In the genomic region with DNA sequence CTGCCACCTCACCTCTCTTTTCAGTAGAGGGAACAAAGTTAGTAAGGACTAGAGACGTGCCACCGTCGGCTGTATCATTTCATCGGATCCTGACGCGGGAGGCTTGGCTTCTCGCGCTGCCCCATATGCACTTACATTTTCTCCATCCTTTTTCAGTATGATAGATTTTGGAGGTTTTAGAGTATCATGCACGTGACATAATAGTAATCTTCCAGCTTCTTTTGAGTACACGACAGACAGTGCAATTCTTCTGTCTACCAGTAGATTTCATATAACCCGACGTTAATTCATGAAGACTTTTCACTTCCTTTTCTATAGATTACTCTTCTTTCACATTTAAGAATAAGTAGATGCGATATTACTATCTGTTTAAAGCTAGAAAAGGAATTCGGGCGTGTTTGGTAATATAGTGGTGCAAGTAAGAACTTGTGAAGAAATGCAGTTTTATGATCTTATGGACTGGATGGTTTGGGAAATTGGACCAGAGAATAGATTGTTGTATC, we compare ENCODE assay signal across 8 cellular contexts. TPM values are rescaled to one million over a fixed set of nuclear protein-coding genes. Genes with fewer than 3 reads are reported as not detected.
DNase-seq lines count a peak whose midpoint lies in the region; ATAC-seq and TF ChIP-seq lines count a peak whose summit lies in the region.

No MANE protein-coding gene starts in this region.

- no peak for TF ChIP-seq POLR2A in transverse colon (IDR thresholded peaks at IDR 0.05)

- CTCF ChIA-PET in AG04450 (lab: Charles Lee) = interaction anchor here (0.9 kb wide), 1 partner anchor 166 kb away, joined by 3 read pairs; no protein-coding TSS in a partner anchor

- H3K9me3 Mint-ChIP-seq in activated naive CD8-positive, alpha-beta T cell treated with anti-CD3 and anti-CD28 coated beads, Interleukin-2, amount 50 U/mL, for 24 hours = peaks cover 5% of the 10 kb centered on the region

- peaks cover 5% of the 10 kb centered on the region; the same call in 1 of the 2 replicates for H3K9me3 ChIP-seq in AG04450 (ENCODE audit: control insufficient read depth, insufficient read depth, low read length)
- H3K9me3 ChIP-seq in transverse colon = no peaks in the 10 kb centered on the region

- H3K27me3 Mint-ChIP-seq in activated naive CD8-positive, alpha-beta T cell treated with anti-CD3 and anti-CD28 coated beads, Interleukin-2, amount 50 U/mL, for 24 hours = peaks cover 47% of the 10 kb centered on the region

- POLR2A ChIA-PET in AG04450 (lab: Yijun Ruan, JAX) = no interaction called here

- TF ChIP-seq CTCF in AG04450 (IDR thresholded peaks at IDR 0.05; ENCODE audit: low read depth, low read length) = no peak
- TF ChIP-seq CTCF in HFF-Myc (IDR thresholded peaks at IDR 0.05; ENCODE audit: low read depth, low read length, missing control alignments) = no peak
- peak in 1 of 5 experiments; percentile 39 for TF ChIP-seq CTCF in transverse colon (IDR thresholded peaks at IDR 0.05)

- no peaks in the 10 kb centered on the region for H3K36me3 ChIP-seq in transverse colon

- H3K36me3 Mint-ChIP-seq in activated naive CD8-positive, alpha-beta T cell treated with anti-CD3 and anti-CD28 coated beads, Interleukin-2, amount 50 U/mL, for 24 hours (ENCODE audit: low read depth) = peaks cover 4% of the 10 kb centered on the region

- peaks cover 13% of the 10 kb centered on the region for H3K4me1 Mint-ChIP-seq in activated naive CD8-positive, alpha-beta T cell treated with anti-CD3 and anti-CD28 coated beads, Interleukin-2, amount 50 U/mL, for 24 hours

- no peak for TF ChIP-seq EP300 in transverse colon (IDR thresholded peaks at IDR 0.05; ENCODE audit: low read depth)

- H3K4me3 ChIP-seq in AG04450 (ENCODE audit: low read depth, low read length) (peak overlapping the region; percentile 58), HFF-Myc (replicated peaks; ENCODE audit: low read depth, low read length) (peak overlapping the region; percentile 50), transverse colon (peak overlapping the region; percentile 67 to 93 (median 72))

- no peak overlapping the region for H3K27ac Mint-ChIP-seq in activated naive CD8-positive, alpha-beta T cell treated with anti-CD3 and anti-CD28 coated beads, Interleukin-2, amount 50 U/mL, for 24 hours

- H3K4me3 Mint-ChIP-seq in activated naive CD8-positive, alpha-beta T cell treated with anti-CD3 and anti-CD28 coated beads, Interleukin-2, amount 50 U/mL, for 24 hours = peak overlapping the region; percentile 70

- no peak for ATAC-seq in activated naive CD8-positive, alpha-beta T cell treated with anti-CD3 and anti-CD28 coated beads, Interleukin-2, amount 50 U/mL, for 24 hours
- no peak for ATAC-seq in HG03342 (IDR thresholded peaks at IDR 0.05; ENCODE audit: unreplicated experiment)

- WGBS in transverse colon (ENCODE audit: low coverage in 1 of 2), 2 donors = 12 to 15% methylated on average over 7 to 15 of the region's 15 CpGs

- DNase-seq in AG04450 (ENCODE audit: low read depth, low spot score) (no peak), HFF-Myc (ENCODE audit: extremely low read depth, low read depth) (no peak), kidney glomerular epithelial cell (lab: John Stamatoyannopoulos, UW) (peak; percentile 54), transverse colon (no peak), NCI-H510A treated with DMSO at 0.1 percent for 48 hours (lab: John Stamatoyannopoulos, UW) (no peak), NCI-H345 (lab: John Stamatoyannopoulos, UW) (no peak)
- no peak for DNase-seq in activated naive CD8-positive, alpha-beta T cell treated with anti-CD3 and anti-CD28 coated beads, Interleukin-2, amount 50 U/mL, for 24 hours

- in situ Hi-C loops in transverse colon (cut with MboI; ENCODE audit: low pct_ligation_motif_present in 1 of 4, low pct_unique_long_range_greater_than_20kb in 1 of 4, low sequenced_read_pairs in 3 of 4) = no loop called here

- H3K27ac ChIP-seq in AG04450 (ENCODE audit: low read depth, low read length) (no peak overlapping the region), transverse colon (peak overlapping the region; percentile 86 to 91 (median 90))

- H3K27me3 ChIP-seq in AG04450 (ENCODE audit: control insufficient read depth, insufficient read depth, low read length) (peaks cover 42% of the 10 kb centered on the region), transverse colon (peaks cover 4% of the 10 kb centered on the region)

- intact Hi-C loops in transverse colon (cut with DNase I; ENCODE audit: low total_unique reads) = no loop called here

- H3K4me1 ChIP-seq in transverse colon = peaks cover 4 to 11% (median 5%) of the 10 kb centered on the region in 4 donors

RNA-seq across cellular contexts. Expression of gene CDS1, which starts 1.0 kb away (rescaled TPM):
- polyA plus RNA-seq in AG04450 (2011; rRNA removed) = 0.06 TPM in 1 of 2 replicates, not detected in the other
- polyA minus RNA-seq in AG04450 (2011; rRNA and poly(A)+ RNA removed) = not detected in 2 replicates
- 10 to 100 TPM; 21.6 to 44.0 (median 34.5) TPM for total RNA-seq in transverse colon
